12 cellular contexts compared by ENCODE assay signal in genomic region chr19:45254044-45254531, GRCh38. TPM values are rescaled to one million over a fixed set of nuclear protein-coding genes. Genes with fewer than 3 reads are reported as not detected.
DNase-seq lines count a peak whose midpoint lies in the region; ATAC-seq and TF ChIP-seq lines count a peak whose summit lies in the region.
"Had no signal": no experiment of that assay in that cellular context is flagged by ENCODE, and none has a peak within 500 bp of the region (broad histone marks: within the 10 kb centered on the region; RNA-seq: fewer than 3 reads in every experiment).

No MANE protein-coding gene starts in this region.

- no peak overlapping the region for H2BK15ac ChIP-seq in IMR-90 (ENCODE audit: low read depth, low read length)

- TF ChIP-seq RAD21 in IMR-90 (IDR thresholded peaks at IDR 0.05; ENCODE audit: low read length), result no peak
- no peak for TF ChIP-seq RAD21 in neural cell (conservative IDR thresholded peaks at IDR 0.05)

- no peak overlapping the region for H3K4me3 ChIP-seq in IMR-90 (ENCODE audit: insufficient read depth, low read depth, low read length)
- no peak overlapping the region for H3K4me3 ChIP-seq in brain microvascular endothelial cell (ENCODE audit: low read depth, low read length)
- H3K4me3 ChIP-seq in neural cell (ENCODE audit: low read length), result no peak overlapping the region
- H3K4me3 ChIP-seq in spleen, result peak overlapping the region in 1 of 8 donors; percentile 79

- CTCF ChIA-PET in Calu3 (lab: Charles Lee) (interaction anchor here (0.6 kb wide), 1 partner anchor 23 kb away, joined by 3 read pairs; no protein-coding TSS in a partner anchor), IMR-90 (lab: Yijun Ruan, JAX) (no interaction called here)

- peaks cover 32% of the 10 kb centered on the region for H3K4me1 Mint-ChIP-seq in Calu3 (ENCODE audit: low read depth, unreplicated experiment)

- H3K9me3 Mint-ChIP-seq in Calu3 (ENCODE audit: low read depth, unreplicated experiment), result no peaks in the 10 kb centered on the region
- H3K9me3 Mint-ChIP-seq: activated CD4-positive, alpha-beta T cell treated with anti-CD3 and anti-CD28 coated beads, Interleukin-2, amount 10 ng/mL, durations not matched to agents 24 days and 14 days had no signal

- H3K27me3 ChIP-seq in IMR-90 (ENCODE audit: control insufficient read depth, insufficient read depth, low read length), result no peaks in the 10 kb centered on the region
- no peaks in the 10 kb centered on the region for H3K27me3 ChIP-seq in brain microvascular endothelial cell (replicated peaks)
- no peaks in the 10 kb centered on the region for H3K27me3 ChIP-seq in neural cell (ENCODE audit: insufficient read depth, low read depth, low read length)
- H3K27me3 ChIP-seq in spleen (replicated peaks in 1 of 7), result no peaks in the 10 kb centered on the region
- H3K27me3 ChIP-seq: dorsolateral prefrontal cortex had no signal

- no peak overlapping the region for H3K14ac ChIP-seq in IMR-90 (replicated peaks; ENCODE audit: low read depth, low read length)

- no peak overlapping the region for H2AFZ ChIP-seq in IMR-90 (replicated peaks; ENCODE audit: low read length, poor library complexity)
- H2AFZ ChIP-seq in neural cell (ENCODE audit: low read depth, low read length), result no peak overlapping the region

- no peak overlapping the region for H3K4ac ChIP-seq in IMR-90 (ENCODE audit: low read depth, low read length)

- H3K23ac ChIP-seq in IMR-90 (ENCODE audit: low read depth, low read length), result no peak overlapping the region

- H4K5ac ChIP-seq in IMR-90 (ENCODE audit: low read depth, low read length), result no peak overlapping the region

- H3K4me3 Mint-ChIP-seq in Calu3 (ENCODE audit: low read depth, unreplicated experiment), result no peak overlapping the region

- H3K9ac ChIP-seq in IMR-90 (ENCODE audit: low read depth, low read length) (no peak overlapping the region), neural cell (ENCODE audit: low read length) (no peak overlapping the region)

- WGBS in IMR-90 (ENCODE audit: extremely low coverage in 2 of 2, insufficient read length in 1 of 2), 2 experiments, result no CpG with 5 or more reads among the region's 11 CpGs
- 69 to 87% (median 79%) methylated on average over 7 to 11 of the region's 11 CpGs for WGBS in spleen, 5 donors

- no peak overlapping the region for H4K8ac ChIP-seq in IMR-90 (ENCODE audit: low read depth in 2 of 2, low read length in 2 of 2)

- no peak overlapping the region for H2BK5ac ChIP-seq in IMR-90 (ENCODE audit: low read depth, low read length, poor library complexity, severe bottlenecking)

- TF ChIP-seq POLR2A in IMR-90 (IDR thresholded peaks at IDR 0.05; ENCODE audit: low read depth, low read length), result no peak
- TF ChIP-seq POLR2A in spleen (IDR thresholded peaks at IDR 0.05), result no peak

- H3K27ac ChIP-seq in IMR-90 (ENCODE audit: insufficient read depth, low read length), result no peak overlapping the region
- H3K27ac ChIP-seq in brain microvascular endothelial cell, result no peak overlapping the region
- no peak overlapping the region for H3K27ac ChIP-seq in neural cell (ENCODE audit: low read length)
- no peak overlapping the region for H3K27ac ChIP-seq in spleen
- H3K27ac ChIP-seq: dorsolateral prefrontal cortex had no signal

- H3K27me3 Mint-ChIP-seq in Calu3 (ENCODE audit: unreplicated experiment), result peaks cover 14% of the 10 kb centered on the region

- H3K4me1 ChIP-seq in IMR-90 (ENCODE audit: control insufficient read depth, insufficient read depth, low read length), result peaks cover 18% of the 10 kb centered on the region
- H3K4me1 ChIP-seq in spleen, result peaks cover 10 to 73% (median 45%) of the 10 kb centered on the region in 6 donors

- intact Hi-C loops in Calu3 (cut with micrococcal nuclease; ENCODE audit: unreplicated experiment), result no loop called here
- intact Hi-C loops in IMR-90 (cut with micrococcal nuclease), result loop anchor here (5.0 kb wide), 1 partner anchor 83 kb away; no protein-coding TSS in a partner anchor
- intact Hi-C loops in posterior vena cava (cut with DNase I), result loop anchor here in 1 of 2 donors (5.0 kb wide), 1 partner anchor 83 kb away; no protein-coding TSS in a partner anchor
- intact Hi-C loops in spleen (cut with DNase I; ENCODE audit: low total_unique reads), result no loop called here

- H3K79me1 ChIP-seq in IMR-90 (ENCODE audit: low read depth in 1 of 2, low read length in 2 of 2), result peaks cover 23 to 68% of the 10 kb centered on the region in 2 experiments

- DNase-seq in Calu3 (no peak), IMR-90 (no peak), brain microvascular endothelial cell (no peak), posterior vena cava (ENCODE audit: low spot score) (no peak), spleen (no peak), iPS-NIHi7 (ENCODE audit: extremely low spot score) (no peak)
- DNase-seq: activated CD4-positive, alpha-beta T cell treated with anti-CD3 and anti-CD28 coated beads, Interleukin-2, amount 10 ng/mL, durations not matched to agents 24 days and 14 days; left ventricle myocardium superior; NCI-H774; stimulated activated CD4-positive, alpha-beta T cell treated with anti-CD3 and anti-CD28 coated beads, Interleukin-2, amount 100 ng/mL, for 48 hours had no signal

- H3K9me1 ChIP-seq in IMR-90 (ENCODE audit: insufficient read depth, low read length), result peaks cover 6% of the 10 kb centered on the region; the same call in 1 of the 2 replicates

- H3K4me2 ChIP-seq in IMR-90 (ENCODE audit: low read depth, low read length) (peak overlapping the region; percentile 49; the same call in 1 of the 2 replicates), neural cell (ENCODE audit: low read length) (no peak overlapping the region)

- dilution Hi-C loops in IMR-90 (cut with HindIII; ENCODE audit: low sequenced_read_pairs, unreplicated experiment), result no loop called here

- H3K9me3 ChIP-seq in IMR-90 (ENCODE audit: control insufficient read depth, insufficient read depth, low read length) (no peaks in the 10 kb centered on the region), neural cell (ENCODE audit: low read length) (no peaks in the 10 kb centered on the region), spleen (no peaks in the 10 kb centered on the region)

- H3K18ac ChIP-seq in IMR-90 (ENCODE audit: low read depth, low read length), result no peak overlapping the region

- no peak for ATAC-seq in IMR-90 (ENCODE audit: low read depth)
- ATAC-seq: left ventricle myocardium superior had no signal

- no peaks in the 10 kb centered on the region for H3F3A ChIP-seq in neural cell (ENCODE audit: insufficient read depth, low read length, poor library complexity, severe bottlenecking)

- POLR2A ChIA-PET in IMR-90 (lab: Charles Lee; ENCODE audit: unreplicated experiment), result no interaction called here

- H4K91ac ChIP-seq in IMR-90 (ENCODE audit: insufficient read depth, low read depth, low read length), result no peak overlapping the region

- H2BK20ac ChIP-seq in IMR-90 (ENCODE audit: low read depth, low read length), result no peak overlapping the region

- in situ Hi-C loops in IMR-90 (cut with MboI; ENCODE audit: low sequenced_read_pairs), result no loop called here
- in situ Hi-C loops in brain microvascular endothelial cell (cut with HindIII; ENCODE audit: low pct_ligation_motif_present, low sequenced_read_pairs), result no loop called here

- no peak overlapping the region for H2AK5ac ChIP-seq in IMR-90 (ENCODE audit: low read depth, low read length)

- no peak overlapping the region for H3K27ac Mint-ChIP-seq in Calu3 (ENCODE audit: unreplicated experiment)
- H3K27ac Mint-ChIP-seq: activated CD4-positive, alpha-beta T cell treated with anti-CD3 and anti-CD28 coated beads, Interleukin-2, amount 10 ng/mL, durations not matched to agents 24 days and 14 days had no signal

- BruUV-seq in Calu3 (replicated peaks; lab: Mats Ljungman, UMichigan) (no TSS peak), IMR-90 (replicated peaks; lab: Mats Ljungman, UMichigan) (no TSS peak)

- TF ChIP-seq CTCF in Calu3 (IDR thresholded peaks at IDR 0.05; ENCODE audit: unreplicated experiment), result peak; percentile 48
- TF ChIP-seq CTCF in IMR-90 (conservative IDR thresholded peaks at IDR 0.05; ENCODE audit: low read depth, low read length), result peak; percentile 28; the same call in 1 of the 2 replicates
- TF ChIP-seq CTCF in brain microvascular endothelial cell (IDR thresholded peaks at IDR 0.05; ENCODE audit: low read depth, low read length, missing control alignments), result peak; percentile 50
- TF ChIP-seq CTCF in neural cell (IDR thresholded peaks at IDR 0.05; ENCODE audit: poor library complexity, severe bottlenecking), result peak; percentile 11
- TF ChIP-seq CTCF in spleen (IDR thresholded peaks at IDR 0.05 in 8 of 11, conservative IDR thresholded peaks at IDR 0.05 in 3 of 11), result peak in 1 of 11 experiments; percentile 28

- H3K36me3 Mint-ChIP-seq in Calu3 (ENCODE audit: insufficient read depth, unreplicated experiment), result peaks cover 36% of the 10 kb centered on the region

- H2AK9ac ChIP-seq in IMR-90 (replicated peaks; ENCODE audit: low read depth, low read length, poor library complexity), result no peak overlapping the region

- no peak for TF ChIP-seq EP300 in neural cell (conservative IDR thresholded peaks at IDR 0.05; ENCODE audit: poor library complexity, severe bottlenecking)

- no peaks in the 10 kb centered on the region for H3K9me2 ChIP-seq in neural cell (ENCODE audit: insufficient read depth, low read length)

- peaks cover 48% of the 10 kb centered on the region for H4K20me1 ChIP-seq in IMR-90 (ENCODE audit: insufficient read depth, low read length)
- no peaks in the 10 kb centered on the region for H4K20me1 ChIP-seq in neural cell (ENCODE audit: insufficient read depth)

- H3K56ac ChIP-seq in IMR-90 (ENCODE audit: extremely low read depth, insufficient read depth, low read length), result no peak overlapping the region

- peaks cover 10% of the 10 kb centered on the region for H3K79me2 ChIP-seq in neural cell (replicated peaks; ENCODE audit: insufficient read depth, low read length)

- H3K36me3 ChIP-seq in IMR-90 (ENCODE audit: control insufficient read depth, insufficient read depth, low read length), result peaks cover 10% of the 10 kb centered on the region
- H3K36me3 ChIP-seq in brain microvascular endothelial cell (replicated peaks), result no peaks in the 10 kb centered on the region
- no peaks in the 10 kb centered on the region for H3K36me3 ChIP-seq in neural cell (ENCODE audit: insufficient read depth, low read length)
- peaks cover 0 to 9% (median 0%) of the 10 kb centered on the region in 6 donors for H3K36me3 ChIP-seq in spleen

- H2BK120ac ChIP-seq in IMR-90 (ENCODE audit: low read depth, low read length), result no peak overlapping the region

RNA-seq across cellular contexts. Expression of gene MARK4, which starts 3.0 kb away (rescaled TPM):
- total RNA-seq in Calu3 (2022) (45.9 and 50.3 TPM in 2 replicates), IMR-90 (2012; rRNA removed) (8.1 and 11.3 TPM in 2 replicates), posterior vena cava (10 to 100 TPM; 26.7 to 31.5 TPM), spleen (10 to 100 TPM; 17.9 to 45.8 (median 31.3) TPM)
- polyA plus RNA-seq in IMR-90 (2012; rRNA removed) (20.3 and 20.7 TPM in 2 replicates), neural cell (11.6 and 23.1 TPM in 2 replicates), spleen (10 to 100 TPM in 1 of 3 donors, 1 to 10 TPM in 2; 6.5 to 12.7 (median 6.9) TPM)
- 19.3 and 52.1 TPM in 2 replicates for polyA plus RNA-seq in IMR-90 (2012; cell fraction: cytosol; rRNA removed)
- polyA plus RNA-seq in IMR-90 (2012; cell fraction: nucleus; rRNA removed; ENCODE audit: low replicate concordance), result 33.3 and 34.2 TPM in 2 replicates
- 23.8 and 35.8 TPM in 2 replicates for polyA minus RNA-seq in neural cell

RNA-seq across cellular contexts. Expression of gene EXOC3L2, which starts 8.9 kb away (rescaled TPM):
- total RNA-seq in Calu3 (2022) (not detected in 2 replicates), IMR-90 (2012; rRNA removed) (not detected in 2 replicates), posterior vena cava (1 to 10 TPM; 2.9 to 3.6 TPM), spleen (10 to 100 TPM in 6 of 7 donors, 1 to 10 TPM in 1; 8.7 to 22.7 (median 16.4) TPM)
- polyA plus RNA-seq in IMR-90 (2012; rRNA removed) (0.03 TPM in 1 of 2 replicates, not detected in the other), neural cell (not detected in 2 replicates), spleen (1 to 10 TPM; 1.9 to 9.0 (median 2.5) TPM)
- polyA plus RNA-seq in IMR-90 (2012; cell fraction: cytosol; rRNA removed), result 0.08 and 0.13 TPM in 2 replicates
- polyA plus RNA-seq in IMR-90 (2012; cell fraction: nucleus; rRNA removed; ENCODE audit: low replicate concordance), result 0.06 and 0.11 TPM in 2 replicates
- polyA minus RNA-seq in neural cell, result not detected in 2 replicates
- total RNA-seq: activated CD4-positive, alpha-beta T cell treated with anti-CD3 and anti-CD28 coated beads, Interleukin-2, amount 10 ng/mL, durations not matched to agents 24 days and 14 days had no signal
